ENCODE assay signal across 2 cellular contexts in the genomic region with DNA sequence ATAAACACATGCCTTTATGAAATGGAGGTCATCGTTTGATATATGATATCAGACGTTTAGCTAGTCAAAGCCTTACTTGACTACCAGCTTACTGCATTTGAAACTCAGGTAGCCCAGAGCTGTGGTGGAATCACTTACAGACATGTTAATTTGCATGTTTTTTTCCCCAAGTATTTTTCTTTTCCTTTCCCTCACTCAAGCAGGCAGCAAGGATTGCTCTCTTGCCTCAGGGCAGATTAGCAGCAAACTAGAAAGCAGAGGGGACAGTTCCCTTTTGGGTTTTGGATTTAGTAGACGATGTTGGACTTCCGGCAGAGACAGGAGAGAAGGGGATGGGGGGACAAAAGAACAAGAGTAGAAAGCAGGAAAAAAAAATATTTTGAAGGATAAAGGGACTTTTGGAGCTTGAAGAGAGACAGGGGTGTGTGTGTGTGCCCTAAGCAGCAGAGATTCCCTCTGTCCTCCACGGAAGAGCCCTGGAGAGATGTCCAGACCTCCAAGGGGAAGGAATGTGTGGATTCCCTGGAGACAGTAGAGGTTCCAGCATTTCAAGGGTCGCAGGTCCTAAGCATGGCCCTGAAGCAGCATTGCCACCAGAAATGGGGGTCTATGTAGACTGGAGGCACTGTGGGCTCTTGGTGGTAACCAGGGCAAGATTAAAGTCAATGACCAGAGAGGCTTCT.
TF ChIP-seq lines count a peak whose summit lies in the region.

No MANE protein-coding gene starts in this region.

TF ChIP-seq in GM23338, 12 proteins besides CTCF, POLR2A, EP300 and RAD21:
- no peak for TF ChIP-seq EZH2 (IDR thresholded peaks at IDR 0.05; ENCODE audit: low read depth, unreplicated experiment)
- no peak for TF ChIP-seq CREB1 (CRISPR knock-in tag; IDR thresholded peaks at IDR 0.05; ENCODE audit: low read depth)
- TF ChIP-seq JUNB (IDR thresholded peaks at IDR 0.05; ENCODE audit: unreplicated experiment) = no peak
- no peak for TF ChIP-seq POLR2AphosphoS5 (IDR thresholded peaks at IDR 0.05; ENCODE audit: low read depth)
- TF ChIP-seq ZNF331 (CRISPR knock-in tag; IDR thresholded peaks at IDR 0.05; ENCODE audit: low read depth) = no peak
- TF ChIP-seq NANOG (IDR thresholded peaks at IDR 0.05; ENCODE audit: borderline replicate concordance) = no peak
- TF ChIP-seq, protein P1, sequence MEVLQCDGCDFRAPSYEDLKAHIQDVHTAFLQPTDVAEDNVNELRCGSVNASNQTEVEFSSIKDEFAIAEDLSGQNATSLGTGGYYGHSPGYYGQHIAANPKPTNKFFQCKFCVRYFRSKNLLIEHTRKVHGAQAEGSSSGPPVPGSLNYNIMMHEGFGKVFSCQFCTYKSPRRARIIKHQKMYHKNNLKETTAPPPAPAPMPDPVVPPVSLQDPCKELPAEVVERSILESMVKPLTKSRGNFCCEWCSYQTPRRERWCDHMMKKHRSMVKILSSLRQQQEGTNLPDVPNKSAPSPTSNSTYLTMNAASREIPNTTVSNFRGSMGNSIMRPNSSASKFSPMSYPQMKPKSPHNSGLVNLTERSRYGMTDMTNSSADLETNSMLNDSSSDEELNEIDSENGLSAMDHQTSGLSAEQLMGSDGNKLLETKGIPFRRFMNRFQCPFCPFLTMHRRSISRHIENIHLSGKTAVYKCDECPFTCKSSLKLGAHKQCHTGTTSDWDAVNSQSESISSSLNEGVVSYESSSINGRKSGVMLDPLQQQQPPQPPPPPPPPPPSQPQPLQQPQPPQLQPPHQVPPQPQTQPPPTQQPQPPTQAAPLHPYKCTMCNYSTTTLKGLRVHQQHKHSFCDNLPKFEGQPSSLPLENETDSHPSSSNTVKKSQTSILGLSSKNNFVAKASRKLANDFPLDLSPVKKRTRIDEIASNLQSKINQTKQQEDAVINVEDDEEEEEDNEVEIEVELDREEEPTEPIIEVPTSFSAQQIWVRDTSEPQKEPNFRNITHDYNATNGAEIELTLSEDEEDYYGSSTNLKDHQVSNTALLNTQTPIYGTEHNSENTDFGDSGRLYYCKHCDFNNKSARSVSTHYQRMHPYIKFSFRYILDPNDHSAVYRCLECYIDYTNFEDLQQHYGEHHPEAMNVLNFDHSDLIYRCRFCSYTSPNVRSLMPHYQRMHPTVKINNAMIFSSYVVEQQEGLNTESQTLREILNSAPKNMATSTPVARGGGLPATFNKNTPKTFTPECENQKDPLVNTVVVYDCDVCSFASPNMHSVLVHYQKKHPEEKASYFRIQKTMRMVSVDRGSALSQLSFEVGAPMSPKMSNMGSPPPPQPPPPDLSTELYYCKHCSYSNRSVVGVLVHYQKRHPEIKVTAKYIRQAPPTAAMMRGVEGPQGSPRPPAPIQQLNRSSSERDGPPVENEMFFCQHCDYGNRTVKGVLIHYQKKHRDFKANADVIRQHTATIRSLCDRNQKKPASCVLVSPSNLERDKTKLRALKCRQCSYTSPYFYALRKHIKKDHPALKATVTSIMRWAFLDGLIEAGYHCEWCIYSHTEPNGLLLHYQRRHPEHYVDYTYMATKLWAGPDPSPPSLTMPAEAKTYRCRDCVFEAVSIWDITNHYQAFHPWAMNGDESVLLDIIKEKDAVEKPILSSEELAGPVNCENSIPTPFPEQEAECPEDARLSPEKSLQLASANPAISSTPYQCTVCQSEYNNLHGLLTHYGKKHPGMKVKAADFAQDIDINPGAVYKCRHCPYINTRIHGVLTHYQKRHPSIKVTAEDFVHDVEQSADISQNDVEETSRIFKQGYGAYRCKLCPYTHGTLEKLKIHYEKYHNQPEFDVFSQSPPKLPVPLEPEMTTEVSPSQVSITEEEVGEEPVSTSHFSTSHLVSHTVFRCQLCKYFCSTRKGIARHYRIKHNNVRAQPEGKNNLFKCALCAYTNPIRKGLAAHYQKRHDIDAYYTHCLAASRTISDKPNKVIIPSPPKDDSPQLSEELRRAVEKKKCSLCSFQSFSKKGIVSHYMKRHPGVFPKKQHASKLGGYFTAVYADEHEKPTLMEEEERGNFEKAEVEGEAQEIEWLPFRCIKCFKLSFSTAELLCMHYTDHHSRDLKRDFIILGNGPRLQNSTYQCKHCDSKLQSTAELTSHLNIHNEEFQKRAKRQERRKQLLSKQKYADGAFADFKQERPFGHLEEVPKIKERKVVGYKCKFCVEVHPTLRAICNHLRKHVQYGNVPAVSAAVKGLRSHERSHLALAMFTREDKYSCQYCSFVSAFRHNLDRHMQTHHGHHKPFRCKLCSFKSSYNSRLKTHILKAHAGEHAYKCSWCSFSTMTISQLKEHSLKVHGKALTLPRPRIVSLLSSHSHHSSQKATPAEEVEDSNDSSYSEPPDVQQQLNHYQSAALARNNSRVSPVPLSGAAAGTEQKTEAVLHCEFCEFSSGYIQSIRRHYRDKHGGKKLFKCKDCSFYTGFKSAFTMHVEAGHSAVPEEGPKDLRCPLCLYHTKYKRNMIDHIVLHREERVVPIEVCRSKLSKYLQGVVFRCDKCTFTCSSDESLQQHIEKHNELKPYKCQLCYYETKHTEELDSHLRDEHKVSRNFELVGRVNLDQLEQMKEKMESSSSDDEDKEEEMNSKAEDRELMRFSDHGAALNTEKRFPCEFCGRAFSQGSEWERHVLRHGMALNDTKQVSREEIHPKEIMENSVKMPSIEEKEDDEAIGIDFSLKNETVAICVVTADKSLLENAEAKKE (CRISPR knock-in tag; IDR thresholded peaks at IDR 0.05) = no peak
- TF ChIP-seq, protein P2, sequence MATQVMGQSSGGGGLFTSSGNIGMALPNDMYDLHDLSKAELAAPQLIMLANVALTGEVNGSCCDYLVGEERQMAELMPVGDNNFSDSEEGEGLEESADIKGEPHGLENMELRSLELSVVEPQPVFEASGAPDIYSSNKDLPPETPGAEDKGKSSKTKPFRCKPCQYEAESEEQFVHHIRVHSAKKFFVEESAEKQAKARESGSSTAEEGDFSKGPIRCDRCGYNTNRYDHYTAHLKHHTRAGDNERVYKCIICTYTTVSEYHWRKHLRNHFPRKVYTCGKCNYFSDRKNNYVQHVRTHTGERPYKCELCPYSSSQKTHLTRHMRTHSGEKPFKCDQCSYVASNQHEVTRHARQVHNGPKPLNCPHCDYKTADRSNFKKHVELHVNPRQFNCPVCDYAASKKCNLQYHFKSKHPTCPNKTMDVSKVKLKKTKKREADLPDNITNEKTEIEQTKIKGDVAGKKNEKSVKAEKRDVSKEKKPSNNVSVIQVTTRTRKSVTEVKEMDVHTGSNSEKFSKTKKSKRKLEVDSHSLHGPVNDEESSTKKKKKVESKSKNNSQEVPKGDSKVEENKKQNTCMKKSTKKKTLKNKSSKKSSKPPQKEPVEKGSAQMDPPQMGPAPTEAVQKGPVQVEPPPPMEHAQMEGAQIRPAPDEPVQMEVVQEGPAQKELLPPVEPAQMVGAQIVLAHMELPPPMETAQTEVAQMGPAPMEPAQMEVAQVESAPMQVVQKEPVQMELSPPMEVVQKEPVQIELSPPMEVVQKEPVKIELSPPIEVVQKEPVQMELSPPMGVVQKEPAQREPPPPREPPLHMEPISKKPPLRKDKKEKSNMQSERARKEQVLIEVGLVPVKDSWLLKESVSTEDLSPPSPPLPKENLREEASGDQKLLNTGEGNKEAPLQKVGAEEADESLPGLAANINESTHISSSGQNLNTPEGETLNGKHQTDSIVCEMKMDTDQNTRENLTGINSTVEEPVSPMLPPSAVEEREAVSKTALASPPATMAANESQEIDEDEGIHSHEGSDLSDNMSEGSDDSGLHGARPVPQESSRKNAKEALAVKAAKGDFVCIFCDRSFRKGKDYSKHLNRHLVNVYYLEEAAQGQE (IDR thresholded peaks at IDR 0.05; ENCODE audit: unreplicated experiment) = no peak
- TF ChIP-seq ZNF114 (CRISPR knock-in tag; IDR thresholded peaks at IDR 0.05) = no peak
- TF ChIP-seq STAT1 (IDR thresholded peaks at IDR 0.05; ENCODE audit: unreplicated experiment) = no peak
- TF ChIP-seq EZH2phosphoT487 (IDR thresholded peaks at IDR 0.05; ENCODE audit: unreplicated experiment) = no peak
TF ChIP-seq in GM23338: peak in this region for 0.

TF ChIP-seq in WTC11, 78 proteins besides CTCF, POLR2A, EP300 and RAD21:
- no peak for TF ChIP-seq TEAD1 (CRISPR knock-in tag; IDR thresholded peaks at IDR 0.05)
- TF ChIP-seq NR2C2 (CRISPR knock-in tag; IDR thresholded peaks at IDR 0.05) = no peak
- TF ChIP-seq, protein P3, sequence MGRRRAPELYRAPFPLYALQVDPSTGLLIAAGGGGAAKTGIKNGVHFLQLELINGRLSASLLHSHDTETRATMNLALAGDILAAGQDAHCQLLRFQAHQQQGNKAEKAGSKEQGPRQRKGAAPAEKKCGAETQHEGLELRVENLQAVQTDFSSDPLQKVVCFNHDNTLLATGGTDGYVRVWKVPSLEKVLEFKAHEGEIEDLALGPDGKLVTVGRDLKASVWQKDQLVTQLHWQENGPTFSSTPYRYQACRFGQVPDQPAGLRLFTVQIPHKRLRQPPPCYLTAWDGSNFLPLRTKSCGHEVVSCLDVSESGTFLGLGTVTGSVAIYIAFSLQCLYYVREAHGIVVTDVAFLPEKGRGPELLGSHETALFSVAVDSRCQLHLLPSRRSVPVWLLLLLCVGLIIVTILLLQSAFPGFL (CRISPR knock-in tag; IDR thresholded peaks at IDR 0.05; ENCODE audit: borderline replicate concordance) = no peak
- TF ChIP-seq ZNF219 (CRISPR knock-in tag; IDR thresholded peaks at IDR 0.05; ENCODE audit: borderline replicate concordance) = no peak
- TF ChIP-seq HMGA2 (CRISPR knock-in tag; IDR thresholded peaks at IDR 0.05) = no peak
- TF ChIP-seq SOX15 (CRISPR knock-in tag; IDR thresholded peaks at IDR 0.05) = no peak
- no peak for TF ChIP-seq GRHL2 (CRISPR knock-in tag; IDR thresholded peaks at IDR 0.05; ENCODE audit: insufficient replicate concordance, severe bottlenecking)
- no peak for TF ChIP-seq ZNF121 (CRISPR knock-in tag; IDR thresholded peaks at IDR 0.05)
- TF ChIP-seq NFATC4 (CRISPR knock-in tag; IDR thresholded peaks at IDR 0.05) = no peak
